ENCODE assay signal across 16 cellular contexts in genomic region chr7:134422646-134423045, GRCh38.
"Had no signal": no experiment of that assay in that cellular context is flagged by ENCODE, and none has a peak within 500 bp of the region (broad histone marks: within the 10 kb centered on the region; RNA-seq: fewer than 3 reads in every experiment).

No MANE protein-coding gene starts in this region.

- DNase-seq: activated CD4-positive, alpha-beta memory T cell treated with anti-CD3 and anti-CD28 coated beads for 36 hours; activated CD4-positive, alpha-beta T cell treated with anti-CD3 and anti-CD28 coated beads for 48 hours; activated effector memory CD4-positive, alpha-beta T cell treated with anti-CD3 and anti-CD28 coated beads, Interleukin-2, amount 50 U/mL, for 16 hours; activated T-cell treated with anti-CD3 and anti-CD28 coated beads, Interleukin-2, amount 50 U/mL, for 72 hours; brain microvascular endothelial cell; caudate nucleus; effector CD4-positive, alpha-beta T cell; kidney; natural killer cell; retina; spleen; stimulated activated CD4-positive, alpha-beta T cell treated with anti-CD3 and anti-CD28 coated beads, Interleukin-4, amount 100 ng/mL, for 24 hours; stimulated activated naive CD8-positive, alpha-beta T cell treated with anti-CD3 and anti-CD28 coated beads, Interleukin-15, Interleukin-2, amounts not matched to agents 100 U/mL and 50 U/mL, for 24 hours; upper lobe of left lung had no signal

- FAIRE-seq: kidney had no signal

- H3K4me3 ChIP-seq: ascending aorta, spleen, upper lobe of left lung had no signal

- H3K4me1 ChIP-seq: ascending aorta, foreskin keratinocyte had no signal

- ATAC-seq: activated T-cell treated with anti-CD3 and anti-CD28 coated beads, Interleukin-2, amount 50 U/mL, for 72 hours; foreskin keratinocyte; natural killer cell; stimulated activated naive CD8-positive, alpha-beta T cell treated with anti-CD3 and anti-CD28 coated beads, Interleukin-15, Interleukin-2, amounts not matched to agents 100 U/mL and 50 U/mL, for 24 hours had no signal

- H3K27me3 ChIP-seq: ascending aorta, brain microvascular endothelial cell, upper lobe of left lung had no signal

- H3K36me3 ChIP-seq: ascending aorta, brain microvascular endothelial cell, spleen, upper lobe of left lung had no signal

- H3K27ac ChIP-seq: ascending aorta, brain microvascular endothelial cell, foreskin keratinocyte, spleen, upper lobe of left lung had no signal

- H3K9me3 ChIP-seq: ascending aorta, upper lobe of left lung had no signal
